In the genomic region with DNA sequence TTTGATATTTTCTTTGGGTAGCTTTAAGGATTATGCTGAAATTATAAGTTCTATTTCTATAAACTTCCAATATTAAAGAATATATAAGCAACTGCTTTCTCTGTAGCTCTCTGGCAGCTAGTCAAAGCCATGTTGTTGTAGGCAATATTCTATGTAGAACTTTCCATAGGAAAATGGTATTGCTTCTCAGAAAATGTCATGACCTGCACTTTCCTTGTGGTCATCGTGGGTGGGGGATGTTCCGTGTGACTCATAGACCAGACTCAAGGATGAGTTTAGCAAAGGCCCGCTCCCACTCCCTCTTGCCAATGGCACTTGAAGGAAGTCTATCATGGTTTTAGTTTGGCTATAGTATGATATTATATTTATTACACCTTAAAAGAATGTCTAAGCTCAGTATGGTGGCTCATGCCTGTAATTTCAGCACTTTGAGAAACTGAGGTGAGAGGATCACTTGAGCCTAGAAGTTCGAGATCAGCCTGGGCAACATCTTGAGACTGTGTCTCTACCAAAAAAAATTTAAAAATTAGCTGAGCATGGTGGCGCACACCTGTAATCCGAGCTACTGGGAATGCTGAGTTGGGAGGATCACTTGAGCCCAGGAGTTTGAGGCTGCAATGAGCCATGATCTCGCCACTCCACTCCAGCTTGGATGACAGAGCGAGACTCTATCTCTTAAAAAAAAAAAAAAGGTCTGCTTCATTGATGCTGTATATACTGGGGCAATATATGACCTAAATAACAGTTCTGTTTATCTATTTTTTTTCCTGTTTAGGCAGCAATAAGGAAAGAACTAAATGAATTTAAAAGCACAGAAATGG, we compare ENCODE assay signal across 10 cellular contexts. TPM values are rescaled to one million over a fixed set of nuclear protein-coding genes. Genes with fewer than 3 reads are reported as not detected.
A peak's percentile ranks its signal among the peaks of the same experiment; 100 is the strongest.
DNase-seq lines count a peak whose midpoint lies in the region; ATAC-seq, FAIRE-seq and TF ChIP-seq lines count a peak whose summit lies in the region.
"Had no signal": no experiment of that assay in that cellular context is flagged by ENCODE, and none has a peak within 500 bp of the region (broad histone marks: within the 10 kb centered on the region; RNA-seq: fewer than 3 reads in every experiment).

No MANE protein-coding gene starts in this region.

- no peaks in the 10 kb centered on the region for H3K79me1 ChIP-seq in trophoblast cell (ENCODE audit: low read length)

- peaks cover 31% of the 10 kb centered on the region for H3K4me1 Mint-ChIP-seq in CD14-positive monocyte
- H3K4me1 Mint-ChIP-seq in activated naive CD8-positive, alpha-beta T cell treated with anti-CD3 and anti-CD28 coated beads, Interleukin-2, amount 10 ng/mL, durations not matched to agents 7 days and 5 days, result peaks cover 11% of the 10 kb centered on the region

- H3K36me3 ChIP-seq in trophoblast cell (ENCODE audit: control insufficient read depth in 1 of 2, insufficient read depth in 2 of 2, low read length in 2 of 2), result peaks cover 10 to 13% of the 10 kb centered on the region in 2 experiments

- H3K4me2 ChIP-seq in trophoblast cell (ENCODE audit: low read length), result no peak overlapping the region
- H3K4me2 ChIP-seq: KMS-11 had no signal

- H3K4ac ChIP-seq in trophoblast cell (ENCODE audit: low read depth, low read length), result no peak overlapping the region

- ATAC-seq in activated naive CD8-positive, alpha-beta T cell treated with anti-CD3 and anti-CD28 coated beads, Interleukin-2, amount 10 ng/mL, durations not matched to agents 7 days and 5 days (ENCODE audit: low read depth), result peak; percentile 52

- no peak for TF ChIP-seq CTCF in CD14-positive monocyte (IDR thresholded peaks at IDR 0.05)

- H3K9me3 Mint-ChIP-seq in CD14-positive monocyte, result peaks cover 0 to under 1% (median 0%) of the 10 kb centered on the region in 7 donors
- no peaks in the 10 kb centered on the region for H3K9me3 Mint-ChIP-seq in activated naive CD8-positive, alpha-beta T cell treated with anti-CD3 and anti-CD28 coated beads, Interleukin-2, amount 10 ng/mL, durations not matched to agents 7 days and 5 days
- H3K9me3 Mint-ChIP-seq: dendritic cell treated with granulocyte-macrophage colony-stimulating factor and Interleukin-4, amounts not matched to agents 40 ng/mL and 50 ng/mL, for 4 days had no signal

- no peak overlapping the region for H2BK5ac ChIP-seq in trophoblast cell (ENCODE audit: low read depth, low read length, poor library complexity)

- H2BK12ac ChIP-seq in trophoblast cell (ENCODE audit: low read length), result no peak overlapping the region

- no peak overlapping the region for H2AK5ac ChIP-seq in trophoblast cell (ENCODE audit: low read length)

- no peaks in the 10 kb centered on the region for H3K9me3 ChIP-seq in trophoblast cell (ENCODE audit: insufficient read depth, low read depth, low read length)

- intact Hi-C loops in CD14-positive monocyte (cut with micrococcal nuclease), result no loop called here

- no peak overlapping the region for H3K23ac ChIP-seq in trophoblast cell (ENCODE audit: low read length)

- H3K18ac ChIP-seq in trophoblast cell (ENCODE audit: low read length), result no peak overlapping the region

- H2BK120ac ChIP-seq in trophoblast cell (ENCODE audit: insufficient read depth, low read length, poor library complexity), result no peak overlapping the region

- no peak overlapping the region for H3K4me3 Mint-ChIP-seq in CD14-positive monocyte
- H3K4me3 Mint-ChIP-seq in activated naive CD8-positive, alpha-beta T cell treated with anti-CD3 and anti-CD28 coated beads, Interleukin-2, amount 10 ng/mL, durations not matched to agents 7 days and 5 days, result no peak overlapping the region
- H3K4me3 Mint-ChIP-seq: dendritic cell treated with granulocyte-macrophage colony-stimulating factor and Interleukin-4, amounts not matched to agents 40 ng/mL and 50 ng/mL, for 4 days had no signal

- POLR2A ChIA-PET in activated naive CD8-positive, alpha-beta T cell treated with anti-CD3 and anti-CD28 coated beads, Interleukin-2, amount 10 ng/mL, durations not matched to agents 7 days and 5 days (lab: Charles Lee), result no interaction called here

- no peaks in the 10 kb centered on the region for H3K79me2 ChIP-seq in trophoblast cell (ENCODE audit: control insufficient read depth, insufficient read depth, low read length, poor library complexity)

- DNase-seq in CD14-positive monocyte (ENCODE audit: low spot score), result peak; percentile 65
- peak; percentile 38 for DNase-seq in RCC 7860 (ENCODE audit: low spot score)
- no peak for DNase-seq in activated naive CD8-positive, alpha-beta T cell treated with anti-CD3 and anti-CD28 coated beads, Interleukin-2, amount 10 ng/mL, durations not matched to agents 7 days and 5 days
- peak; percentile 1 to 8 for DNase-seq in trophoblast cell
- no peak for DNase-seq in ecto neural progenitor cell (ENCODE audit: low spot score)
- no peak for DNase-seq in caudate nucleus (lab: John Stamatoyannopoulos, UW)
- no peak for DNase-seq in GOT3 (lab: John Stamatoyannopoulos, UW)
- DNase-seq in SW 1271 (lab: John Stamatoyannopoulos, UW), result no peak

- no peak overlapping the region for H3K4me3 ChIP-seq in trophoblast cell (ENCODE audit: low read depth, low read length)

- H3K27ac ChIP-seq in trophoblast cell (ENCODE audit: low read depth, low read length) (no peak overlapping the region), caudate nucleus (ENCODE audit: low read depth, low read length) (no peak overlapping the region)
- H3K27ac ChIP-seq: KMS-11 had no signal

- peaks cover 24 to 42% of the 10 kb centered on the region in 2 donors for H3K36me3 Mint-ChIP-seq in CD14-positive monocyte
- peaks cover 25% of the 10 kb centered on the region for H3K36me3 Mint-ChIP-seq in activated naive CD8-positive, alpha-beta T cell treated with anti-CD3 and anti-CD28 coated beads, Interleukin-2, amount 10 ng/mL, durations not matched to agents 7 days and 5 days

- H4K91ac ChIP-seq in trophoblast cell (ENCODE audit: low read depth, low read length), result no peak overlapping the region

- WGBS in trophoblast cell (ENCODE audit: extremely low coverage, insufficient coverage, insufficient read length), result no CpG with 5 or more reads among the region's 8 CpGs

- H3K4me1 ChIP-seq in trophoblast cell (ENCODE audit: control insufficient read depth in 1 of 2, insufficient read depth in 2 of 2, low read length in 2 of 2), result no peaks in the 10 kb centered on the region

- H4K8ac ChIP-seq in trophoblast cell (ENCODE audit: low read depth, low read length), result no peak overlapping the region

- H4K12ac ChIP-seq in trophoblast cell (ENCODE audit: low read depth, low read length), result no peak overlapping the region

- peak; percentile 73 for FAIRE-seq in RCC 7860 (lab: Jason Lieb, UNC)

- no peak overlapping the region for H3K9ac ChIP-seq in trophoblast cell (ENCODE audit: low read length)
- H3K9ac ChIP-seq: KMS-11 had no signal

- H3K27me3 ChIP-seq in trophoblast cell (ENCODE audit: insufficient read depth, low read length), result no peaks in the 10 kb centered on the region

- peak overlapping the region in 5 of 7 donors; percentile 45 to 86 (median 60) for H3K27ac Mint-ChIP-seq in CD14-positive monocyte
- no peak overlapping the region for H3K27ac Mint-ChIP-seq in activated naive CD8-positive, alpha-beta T cell treated with anti-CD3 and anti-CD28 coated beads, Interleukin-2, amount 10 ng/mL, durations not matched to agents 7 days and 5 days

- H2AFZ ChIP-seq in trophoblast cell (ENCODE audit: insufficient read depth, low read length, poor library complexity), result no peak overlapping the region

- H3K14ac ChIP-seq in trophoblast cell (ENCODE audit: low read length), result no peak overlapping the region

- H3K27me3 Mint-ChIP-seq in CD14-positive monocyte (ENCODE audit: low read depth in 3 of 3), result no peaks in the 10 kb centered on the region
- no peaks in the 10 kb centered on the region for H3K27me3 Mint-ChIP-seq in activated naive CD8-positive, alpha-beta T cell treated with anti-CD3 and anti-CD28 coated beads, Interleukin-2, amount 10 ng/mL, durations not matched to agents 7 days and 5 days
- H3K27me3 Mint-ChIP-seq: dendritic cell treated with granulocyte-macrophage colony-stimulating factor and Interleukin-4, amounts not matched to agents 40 ng/mL and 50 ng/mL, for 4 days had no signal

RNA-seq across cellular contexts. Expression of gene LTV1, which starts 36.6 kb away (rescaled TPM):
- 10 to 100 TPM; 11.6 to 15.4 TPM for polyA plus RNA-seq in CD14-positive monocyte
- total RNA-seq in activated naive CD8-positive, alpha-beta T cell treated with anti-CD3 and anti-CD28 coated beads, Interleukin-2, amount 10 ng/mL, durations not matched to agents 7 days and 5 days, result 10 to 100 TPM; 20.8 to 22.0 TPM
- 25.8 and 26.1 TPM in 2 replicates for polyA plus RNA-seq in trophoblast cell (2013)

RNA-seq across cellular contexts. Expression of gene ZC2HC1B, which starts 57.8 kb away (rescaled TPM):
- polyA plus RNA-seq in CD14-positive monocyte, result not detected
- not detected for total RNA-seq in activated naive CD8-positive, alpha-beta T cell treated with anti-CD3 and anti-CD28 coated beads, Interleukin-2, amount 10 ng/mL, durations not matched to agents 7 days and 5 days
- not detected in 2 replicates for polyA plus RNA-seq in trophoblast cell (2013)

Comparison
In these comparisons a context has a peak if more than half of its experiments do, and no peak if none do; other contexts are left out.
1. DNase-seq: peak in CD14-positive monocyte (single experiment), RCC 7860 (single experiment) and trophoblast cell (2 of 2); none in activated naive CD8-positive, alpha-beta T cell treated with anti-CD3 and anti-CD28 coated beads, Interleukin-2, amount 10 ng/mL, durations not matched to agents 7 days and 5 days (single experiment), ecto neural progenitor cell (single experiment), caudate nucleus (0 of 61), GOT3 (single experiment) and SW 1271 (0 of 2).